In the genomic region with DNA sequence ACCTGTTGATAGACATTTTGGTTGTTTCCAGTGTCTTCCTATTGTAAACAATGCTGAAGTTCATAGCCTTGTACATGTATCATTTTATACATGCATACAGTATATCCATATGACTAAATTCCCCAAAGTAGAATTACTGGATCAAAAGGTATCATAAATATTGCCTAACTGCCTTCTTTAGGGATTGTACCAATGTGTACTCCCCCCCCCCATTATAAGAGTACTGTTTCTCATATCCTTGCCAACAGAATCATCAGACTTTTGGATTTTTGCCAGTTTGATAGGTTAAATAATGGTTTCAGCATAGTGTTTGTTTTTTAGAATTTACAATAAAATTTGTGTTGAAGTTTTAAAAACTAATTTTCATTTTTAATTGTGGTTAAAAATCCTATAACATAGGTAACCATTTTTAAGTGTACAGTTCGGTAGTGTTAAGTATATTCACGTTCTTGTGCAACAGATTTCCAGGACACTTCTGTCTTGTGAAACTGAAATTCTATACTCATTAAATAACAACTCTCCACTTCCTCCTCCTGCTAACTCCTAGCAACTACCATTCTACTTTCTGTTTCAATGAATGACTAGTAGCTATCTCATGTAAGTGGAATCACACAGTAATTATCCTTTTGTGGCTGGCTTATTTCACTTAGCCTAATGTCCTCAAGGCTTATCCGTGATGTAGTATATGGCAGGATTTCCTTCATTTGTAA, we compare ENCODE assay signal across 8 cellular contexts. TPM values are rescaled to one million over a fixed set of nuclear protein-coding genes. Genes with fewer than 3 reads are reported as not detected.
A peak's percentile ranks its signal among the peaks of the same experiment; 100 is the strongest.
DNase-seq lines count a peak whose midpoint lies in the region; ATAC-seq and TF ChIP-seq lines count a peak whose summit lies in the region.

No MANE protein-coding gene starts in this region.

- H3K27me3 ChIP-seq in A673 (replicated peaks; ENCODE audit: insufficient read depth, low read depth, low read length, poor library complexity) (no peaks in the 10 kb centered on the region), adipocyte (replicated peaks; ENCODE audit: control insufficient read depth, insufficient read depth, low read length) (no peaks in the 10 kb centered on the region), muscle layer of colon (ENCODE audit: control insufficient read depth in 1 of 2, insufficient read depth in 2 of 2, low read length in 2 of 2) (no peaks in the 10 kb centered on the region), testis (no peaks in the 10 kb centered on the region)

- H3K9ac ChIP-seq in adipocyte (ENCODE audit: low read length) (no peak overlapping the region), muscle layer of colon (ENCODE audit: low read length) (no peak overlapping the region)

- TF ChIP-seq POLR2A in testis (IDR thresholded peaks at IDR 0.05): no peak

- intact Hi-C loops in A673 (cut with micrococcal nuclease; ENCODE audit: unreplicated experiment) (no loop called here), testis (cut with DNase I; ENCODE audit: low total_unique reads) (no loop called here)

- POLR2A ChIA-PET in A673 (lab: Charles Lee; ENCODE audit: low non-redundant PET): interaction anchor here (0.5 kb wide), 1 partner anchor 150 kb away, joined by 3 read pairs; no protein-coding TSS in a partner anchor

- DNase-seq in A673 (ENCODE audit: low spot score) (peak; percentile 85), NCI-H146 treated with DMSO at 0.1 percent for 48 hours (lab: John Stamatoyannopoulos, UW; ENCODE audit: unreplicated experiment) (peak; percentile 36), adipocyte (ENCODE audit: low read depth) (peak; percentile 48), nucleus accumbens (lab: John Stamatoyannopoulos, UW) (no peak), testis (no peak)

- TF ChIP-seq CTCF in A673 (conservative IDR thresholded peaks at IDR 0.05; ENCODE audit: low read depth, low read length) (no peak), testis (IDR thresholded peaks at IDR 0.05) (no peak)

- H3K4me3 ChIP-seq in A673 (ENCODE audit: low read depth, low read length, poor library complexity, severe bottlenecking) (no peak overlapping the region), adipocyte (ENCODE audit: low read length) (no peak overlapping the region), muscle layer of colon (ENCODE audit: low read depth in 1 of 2, low read length in 2 of 2) (no peak overlapping the region), testis (no peak overlapping the region)

- H3K36me3 ChIP-seq in A673 (ENCODE audit: insufficient read depth, low read length, poor library complexity, severe bottlenecking) (no peaks in the 10 kb centered on the region), adipocyte (ENCODE audit: control insufficient read depth, insufficient read depth, low read length, severe bottlenecking) (no peaks in the 10 kb centered on the region), muscle layer of colon (ENCODE audit: insufficient read depth, low read length) (no peaks in the 10 kb centered on the region), testis (ENCODE audit: low read depth, missing control alignments) (no peaks in the 10 kb centered on the region)

- peaks cover 11% of the 10 kb centered on the region for H3K4me1 ChIP-seq in A673 (ENCODE audit: insufficient read depth, low read length, poor library complexity, severe bottlenecking)
- H3K4me1 ChIP-seq in adipocyte (ENCODE audit: control insufficient read depth, insufficient read depth, low read length): peaks cover 10% of the 10 kb centered on the region
- H3K4me1 ChIP-seq in muscle layer of colon (ENCODE audit: insufficient read depth, low read length): peaks cover 1% of the 10 kb centered on the region
- H3K4me1 ChIP-seq in testis: no peaks in the 10 kb centered on the region

- 68 to 77% methylated on average over 3 of the region's 3 CpGs for WGBS in testis, 2 donors

- ATAC-seq in GM18519 (IDR thresholded peaks at IDR 0.05; ENCODE audit: low FRiP score, unreplicated experiment) (peak; percentile 90), HG02943 (IDR thresholded peaks at IDR 0.05; ENCODE audit: low read depth, unreplicated experiment) (peak; percentile 94)

- H3K9me3 ChIP-seq in A673 (ENCODE audit: low read depth, low read length, poor library complexity, severe bottlenecking) (no peaks in the 10 kb centered on the region), adipocyte (ENCODE audit: control insufficient read depth, low read length) (no peaks in the 10 kb centered on the region), muscle layer of colon (ENCODE audit: low read length) (no peaks in the 10 kb centered on the region), testis (no peaks in the 10 kb centered on the region)

- CTCF ChIA-PET in A673 (lab: Charles Lee): no interaction called here

- no TSS peak for BruUV-seq in A673 (replicated peaks; lab: Mats Ljungman, UMichigan)

- H3K27ac ChIP-seq in A673 (ENCODE audit: low read depth, low read length, poor library complexity, severe bottlenecking): peak overlapping the region; percentile 37
- H3K27ac ChIP-seq in muscle layer of colon (ENCODE audit: low read depth, low read length): peak overlapping the region; percentile 28
- H3K27ac ChIP-seq in testis: no peak overlapping the region

RNA-seq across cellular contexts. Expression of a gene that starts 30.8 kb away (rescaled TPM):
- total RNA-seq in A673 (2021): 26.4 and 26.8 TPM in 2 replicates
- total RNA-seq in testis: 10 to 100 TPM; 43.7 to 66.5 TPM
- polyA plus RNA-seq in testis (ENCODE audit: insufficient read depth, low read depth, low replicate concordance): 37.1 TPM

Comparison
In these comparisons a context has a peak if more than half of its experiments do, and no peak if none do; other contexts are left out.
1. DNase-seq: peak in A673 (single experiment), NCI-H146 treated with DMSO at 0.1 percent for 48 hours (single experiment) and adipocyte (single experiment); none in nucleus accumbens (0 of 56) and testis (single experiment).
2. H3K27ac ChIP-seq: peak in A673 (single experiment) and muscle layer of colon (single experiment); none in testis (0 of 2).